Comparison of ENCODE assay signal across 14 cellular contexts in genomic region chr6:153976921-153977693, GRCh38.
DNase-seq lines count a peak whose midpoint lies in the region; TF ChIP-seq lines count a peak whose summit lies in the region.
"Had no signal": no experiment of that assay in that cellular context is flagged by ENCODE, and none has a peak within 500 bp of the region (broad histone marks: within the 10 kb centered on the region; RNA-seq: fewer than 3 reads in every experiment).

No MANE protein-coding gene starts in this region.

- DNase-seq in GM04504 (ENCODE audit: low read depth) (peak; percentile 3), HFF-Myc (ENCODE audit: extremely low read depth, low read depth) (peak; percentile 41), astrocyte of the hippocampus (ENCODE audit: low read depth, low spot score) (peak; percentile 11), myocyte (ENCODE audit: low read depth) (peak; percentile 18), RPMI8226 (no peak), NCI-H1105 (lab: John Stamatoyannopoulos, UW) (no peak), mucosa of gallbladder (ENCODE audit: low spot score) (no peak)
- no peak for DNase-seq in activated naive CD4-positive, alpha-beta T cell treated with anti-CD3 and anti-CD28 coated beads, Interleukin-2, amount 50 U/mL, for 16 hours
- DNase-seq: activated T-cell treated with anti-CD3 and anti-CD28 coated beads, Interleukin-2, amount 50 U/mL, for 72 hours; COR-L47; cortex of kidney; mucosa of descending colon; right lobe of liver had no signal

- TF ChIP-seq CTCF in HFF-Myc (IDR thresholded peaks at IDR 0.05; ENCODE audit: low read depth, low read length, missing control alignments) = no peak

- no peak overlapping the region for H3K4me3 ChIP-seq in HFF-Myc (replicated peaks; ENCODE audit: low read depth, low read length)
- H3K4me3 ChIP-seq: hepatocyte, mucosa of descending colon, right lobe of liver had no signal

Comparison
In these comparisons a context has a peak if more than half of its experiments do, and no peak if none do; other contexts are left out.
1. DNase-seq: peak in GM04504 (single experiment), HFF-Myc (single experiment), astrocyte of the hippocampus (single experiment) and myocyte (single experiment); none in RPMI8226 (single experiment), NCI-H1105 (single experiment), mucosa of gallbladder (single experiment) and activated naive CD4-positive, alpha-beta T cell treated with anti-CD3 and anti-CD28 coated beads, Interleukin-2, amount 50 U/mL, for 16 hours (single experiment).